In the genomic region with DNA sequence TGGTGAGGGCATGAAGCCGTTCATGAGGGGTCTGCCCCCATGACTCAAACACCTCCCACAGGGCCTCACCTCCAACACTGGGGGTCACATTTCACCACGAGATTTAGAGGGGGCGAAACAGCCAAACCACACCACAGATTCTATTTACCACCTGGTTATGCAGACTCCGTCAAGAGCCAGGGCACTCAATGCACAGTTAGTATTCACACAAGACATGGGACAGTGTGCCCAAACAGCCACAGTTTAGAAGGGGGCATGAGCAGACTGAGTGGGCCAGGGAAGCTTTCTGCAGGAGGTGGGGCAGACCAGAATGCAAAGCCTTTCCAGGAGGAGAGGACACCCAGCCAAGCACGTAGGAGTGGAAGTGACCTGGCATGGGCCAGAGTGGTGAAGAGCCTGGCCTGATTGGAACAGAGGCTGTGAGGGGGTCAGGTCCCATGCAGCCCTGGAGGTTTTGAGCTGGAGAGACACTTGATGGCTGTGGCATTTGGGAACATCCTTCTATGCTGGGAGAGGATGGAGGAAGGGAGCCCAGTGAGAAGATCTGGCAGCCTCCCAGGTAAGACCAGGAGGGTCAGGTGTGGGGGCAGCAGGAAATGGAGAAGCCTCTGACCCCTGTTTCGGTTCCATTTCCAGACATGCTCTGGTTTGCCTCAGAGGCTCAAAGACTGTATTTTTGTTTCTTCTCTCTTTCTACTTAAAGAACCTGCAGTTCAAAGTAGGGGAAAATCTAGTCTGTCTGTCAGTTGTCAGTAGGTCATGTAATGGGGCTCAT, we compare ENCODE assay signal across 19 cellular contexts.
DNase-seq lines count a peak whose midpoint lies in the region; ATAC-seq and TF ChIP-seq lines count a peak whose summit lies in the region.
"Had no signal": no experiment of that assay in that cellular context is flagged by ENCODE, and none has a peak within 500 bp of the region (broad histone marks: within the 10 kb centered on the region; RNA-seq: fewer than 3 reads in every experiment).

No MANE protein-coding gene starts in this region.

- peak overlapping the region; percentile 58 for H3K4me3 Mint-ChIP-seq in nephron progenitor cell
- H3K4me3 Mint-ChIP-seq: CD8-positive, alpha-beta T cell had no signal

- H3K27ac ChIP-seq in MM.1S (ENCODE audit: low read length) (peak overlapping the region; percentile 61; the same call in 1 of the 2 replicates), cingulate gyrus (ENCODE audit: low read depth, low read length) (peak overlapping the region; percentile 4)
- H3K27ac ChIP-seq: BLaER1 had no signal

- no peaks in the 10 kb centered on the region for H3K36me3 Mint-ChIP-seq in nephron progenitor cell (ENCODE audit: low read depth)
- H3K36me3 Mint-ChIP-seq: CD8-positive, alpha-beta T cell had no signal

- H3K9me3 Mint-ChIP-seq in nephron progenitor cell, result no peaks in the 10 kb centered on the region
- H3K9me3 Mint-ChIP-seq: CD8-positive, alpha-beta T cell had no signal

- H3K9ac ChIP-seq in MM.1S (ENCODE audit: low read length), result no peak overlapping the region; the same call in 1 of the 2 replicates
- H3K9ac ChIP-seq: BLaER1 had no signal

- peaks cover 58% of the 10 kb centered on the region for H3K4me1 Mint-ChIP-seq in nephron progenitor cell

- no peaks in the 10 kb centered on the region for H3K9me2 ChIP-seq in MM.1S (replicated peaks; ENCODE audit: insufficient read depth, low read length)

- H3K9me3 ChIP-seq in MM.1S (replicated peaks; ENCODE audit: insufficient read depth, low read length), result no peaks in the 10 kb centered on the region
- H3K9me3 ChIP-seq: BLaER1, MG63 had no signal

- no peaks in the 10 kb centered on the region for H3K79me2 ChIP-seq in MM.1S (ENCODE audit: low read length)

- peaks cover 16% of the 10 kb centered on the region for H3K4me1 ChIP-seq in MM.1S (ENCODE audit: low read length)

- no peaks in the 10 kb centered on the region for H3K36me3 ChIP-seq in MM.1S (replicated peaks; ENCODE audit: insufficient read depth, low read length)
- H3K36me3 ChIP-seq: BLaER1, MG63 had no signal

- peak overlapping the region; percentile 64 for H3K27ac Mint-ChIP-seq in nephron progenitor cell
- H3K27ac Mint-ChIP-seq: CD8-positive, alpha-beta T cell had no signal

- H3K27me3 ChIP-seq in MM.1S (replicated peaks; ENCODE audit: insufficient read depth, low read length), result no peaks in the 10 kb centered on the region
- H3K27me3 ChIP-seq: BLaER1, MG63 had no signal

- no peak overlapping the region for H3K4me3 ChIP-seq in MM.1S (ENCODE audit: low read length)
- H3K4me3 ChIP-seq: BLaER1, MG63 had no signal

- TF ChIP-seq CTCF in MM.1S (IDR thresholded peaks at IDR 0.05; ENCODE audit: low read length), result no peak
- TF ChIP-seq CTCF in nephron progenitor cell (IDR thresholded peaks at IDR 0.05), result no peak

- H3K27me3 Mint-ChIP-seq in nephron progenitor cell (ENCODE audit: low read depth, poor library complexity), result peaks cover 31% of the 10 kb centered on the region

- peak overlapping the region; percentile 69; the same call in 1 of the 2 replicates for H3K4me2 ChIP-seq in MM.1S (ENCODE audit: low read depth, low read length)
- H3K4me2 ChIP-seq: BLaER1 had no signal

- H2AFZ ChIP-seq in MM.1S (ENCODE audit: low read length), result peak overlapping the region; percentile 54

- peak; percentile 56 for ATAC-seq in GM18511 (IDR thresholded peaks at IDR 0.05; ENCODE audit: unreplicated experiment)
- ATAC-seq in GM21717 (IDR thresholded peaks at IDR 0.05; ENCODE audit: unreplicated experiment), result no peak
- ATAC-seq: CD8-positive, alpha-beta T cell had no signal

- peak; percentile 20 for DNase-seq in MM.1S
- no peak for DNase-seq in nephron progenitor cell
- DNase-seq in NAMALWA (ENCODE audit: low spot score), result no peak
- DNase-seq in NCI-H345 treated with DMSO at 0.1 percent for 48 hours (lab: John Stamatoyannopoulos, UW; ENCODE audit: unreplicated experiment), result no peak
- no peak for DNase-seq in DMS153 treated with DMSO at 0.1 percent for 48 hours (lab: John Stamatoyannopoulos, UW; ENCODE audit: unreplicated experiment)
- DNase-seq: Calu3; CD8-positive, alpha-beta T cell; DMS79; Kasumi-1; MG63; NCI-H146; NCI-H2171; NCI-H446 treated with DMSO at 0.1 percent for 48 hours; NK-92 treated with Interleukin-12 subunit alpha and Interleukin-12 subunit beta, amount 100 ng/mL, for 24 hours; OCI-M1 had no signal

- peaks cover 11% of the 10 kb centered on the region for H3F3A ChIP-seq in MM.1S (ENCODE audit: insufficient read depth, low read length)

- no peaks in the 10 kb centered on the region for H4K20me1 ChIP-seq in MM.1S (ENCODE audit: insufficient read depth, low read length)
- H4K20me1 ChIP-seq: BLaER1 had no signal
